9 cellular contexts compared by ENCODE assay signal in the genomic region with DNA sequence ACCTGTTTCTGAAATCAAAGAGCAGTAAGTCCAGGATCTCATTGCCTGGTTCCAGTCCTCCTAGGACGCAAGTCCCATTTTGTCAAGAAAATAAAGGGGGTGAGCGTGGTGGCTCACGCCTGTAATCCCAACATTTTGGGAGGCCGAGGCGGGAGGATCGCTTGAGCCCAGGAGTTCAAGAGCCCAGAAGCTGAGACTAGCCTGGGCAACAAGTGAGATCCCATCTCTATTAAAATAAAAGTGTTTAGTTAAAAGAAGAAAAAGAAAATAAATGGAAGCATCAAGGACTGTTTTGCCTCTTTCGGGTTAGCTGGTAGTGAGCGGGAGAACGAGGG. TPM values are rescaled to one million over a fixed set of nuclear protein-coding genes. Genes with fewer than 3 reads are reported as not detected.
DNase-seq lines count a peak whose midpoint lies in the region; ATAC-seq and TF ChIP-seq lines count a peak whose summit lies in the region.
"Had no signal": no experiment of that assay in that cellular context is flagged by ENCODE, and none has a peak within 500 bp of the region (broad histone marks: within the 10 kb centered on the region; RNA-seq: fewer than 3 reads in every experiment).

No MANE protein-coding gene starts in this region.

- H3K36me3 ChIP-seq in SU-DHL-6 (ENCODE audit: low read length) (no peaks in the 10 kb centered on the region), skeletal muscle satellite cell (ENCODE audit: insufficient read depth, low read length) (no peaks in the 10 kb centered on the region)

- no peak for DNase-seq in fibroblast of villous mesenchyme (ENCODE audit: low read depth)
- no peak for DNase-seq in NCI-H748 (lab: John Stamatoyannopoulos, UW; ENCODE audit: unreplicated experiment)
- no peak for DNase-seq in activated CD4-positive, CD25-positive, alpha-beta regulatory T cell (lab: John Stamatoyannopoulos, UW)
- DNase-seq in stimulated activated naive CD4-positive, alpha-beta T cell treated with Interleukin-2 at 50 U/mL for 16 hours (lab: John Stamatoyannopoulos, UW) = no peak

- H3K27ac ChIP-seq in SU-DHL-6 (ENCODE audit: low read depth, low read length) = no peak overlapping the region

- H3K9me3 ChIP-seq in SU-DHL-6 (ENCODE audit: insufficient read depth, low read length) (no peaks in the 10 kb centered on the region), skeletal muscle satellite cell (replicated peaks; ENCODE audit: low read length) (peaks cover 3% of the 10 kb centered on the region)

- TF ChIP-seq CTCF in SU-DHL-6 (IDR thresholded peaks at IDR 0.05; ENCODE audit: insufficient read depth, low read length, poor library complexity, severe bottlenecking) (no peak), fibroblast of villous mesenchyme (IDR thresholded peaks at IDR 0.05; ENCODE audit: insufficient read depth, low read depth, low read length) (no peak)

- H3K9me2 ChIP-seq in SU-DHL-6 (replicated peaks; ENCODE audit: insufficient read depth, low read length) = no peaks in the 10 kb centered on the region

- H3K4me3 ChIP-seq in SU-DHL-6 (ENCODE audit: insufficient read depth, low read length, poor library complexity, severe bottlenecking) = peak overlapping the region; percentile 72
- H3K4me3 ChIP-seq in fibroblast of villous mesenchyme (ENCODE audit: low read depth, low read length) = peak overlapping the region; percentile 94
- H3K4me3 ChIP-seq in skeletal muscle satellite cell (ENCODE audit: low read length) = peak overlapping the region; percentile 99

- H3K27me3 ChIP-seq in SU-DHL-6 (ENCODE audit: low read length) = no peaks in the 10 kb centered on the region
- no peaks in the 10 kb centered on the region for H3K27me3 ChIP-seq in skeletal muscle satellite cell (ENCODE audit: control insufficient read depth, insufficient read depth, low read length)

- H3K79me2 ChIP-seq in SU-DHL-6 (ENCODE audit: insufficient read depth, low read length) = peaks cover 8% of the 10 kb centered on the region; the same call in 1 of the 2 replicates

- no peaks in the 10 kb centered on the region for H3F3A ChIP-seq in SU-DHL-6 (ENCODE audit: insufficient read depth)

- peaks cover 5% of the 10 kb centered on the region for H3K4me1 ChIP-seq in skeletal muscle satellite cell (ENCODE audit: control insufficient read depth, insufficient read depth, low read length)

- ATAC-seq in GM18907 (IDR thresholded peaks at IDR 0.05; ENCODE audit: unreplicated experiment) (peak; percentile 4), HG03045 (IDR thresholded peaks at IDR 0.05; ENCODE audit: unreplicated experiment) (no peak)

- H3K9ac ChIP-seq in SU-DHL-6 (ENCODE audit: low read length) = peak overlapping the region; percentile 91
- peak overlapping the region; percentile 94 for H3K9ac ChIP-seq in skeletal muscle satellite cell (ENCODE audit: low read depth, low read length)

- peak overlapping the region; percentile 89 for H3K4me2 ChIP-seq in SU-DHL-6 (ENCODE audit: low read depth, low read length, poor library complexity, severe bottlenecking)
- peak overlapping the region; percentile 100 for H3K4me2 ChIP-seq in skeletal muscle satellite cell (ENCODE audit: low read length)

- no peaks in the 10 kb centered on the region for H4K20me1 ChIP-seq in SU-DHL-6 (ENCODE audit: low read depth, low read length)

- peak overlapping the region; percentile 94 for H2AFZ ChIP-seq in SU-DHL-6 (ENCODE audit: low read depth, low read length, severe bottlenecking)

RNA-seq across cellular contexts. Expression of gene HAUS5, which starts 0.3 kb away (rescaled TPM):
- total RNA-seq in fibroblast of villous mesenchyme = 6.5 and 6.8 TPM in 2 replicates
- total RNA-seq in skeletal muscle satellite cell (2012; rRNA removed) = 8.1 and 8.5 TPM in 2 replicates

RNA-seq across cellular contexts. Expression of gene RBM42, which starts 16.6 kb away (rescaled TPM):
- 41.0 and 54.1 TPM in 2 replicates for total RNA-seq in fibroblast of villous mesenchyme
- total RNA-seq in skeletal muscle satellite cell (2012; rRNA removed) = 54.2 and 59.4 TPM in 2 replicates

RNA-seq across cellular contexts. Expression of gene PMIS2, which starts 26.2 kb away (rescaled TPM):
- total RNA-seq in fibroblast of villous mesenchyme = not detected in 2 replicates
- total RNA-seq in skeletal muscle satellite cell (2012; rRNA removed) = not detected in 2 replicates
- total RNA-seq: H4 had no signal

RNA-seq across cellular contexts. Expression of gene ETV2, which starts 29.4 kb away (rescaled TPM):
- under 0.01 and 0.86 TPM in 2 replicates for total RNA-seq in fibroblast of villous mesenchyme
- total RNA-seq in skeletal muscle satellite cell (2012; rRNA removed) = not detected in 2 replicates

RNA-seq across cellular contexts. Expression of gene COX6B1, which starts 35.9 kb away (rescaled TPM):
- total RNA-seq in fibroblast of villous mesenchyme = 165 and 215 TPM in 2 replicates
- total RNA-seq in skeletal muscle satellite cell (2012; rRNA removed) = 284 and 373 TPM in 2 replicates
